ENCODE assay signal across 24 cellular contexts in genomic region chr10:44817961-44818649, GRCh38.
"Had no signal": no experiment of that assay in that cellular context is flagged by ENCODE, and none has a peak within 500 bp of the region (broad histone marks: within the 10 kb centered on the region; RNA-seq: fewer than 3 reads in every experiment).

No MANE protein-coding gene starts in this region.

- DNase-seq: activated CD4-positive, alpha-beta T cell treated with anti-CD3 and anti-CD28 coated beads, Interleukin-2, amount 50 U/mL, for 1 hour; activated CD4-positive, CD25-positive, alpha-beta regulatory T cell treated with anti-CD3 and anti-CD28 coated beads, Interleukin-2, amount 50 U/mL, for 72 hours; activated CD8-positive, alpha-beta memory T cell treated with anti-CD3 and anti-CD28 coated beads, Interleukin-2, amount 50 U/mL, for 4 hours; activated effector memory CD4-positive, alpha-beta T cell treated with anti-CD3 and anti-CD28 coated beads, Interleukin-2, amount 50 U/mL, for 16 hours; activated T-cell treated with anti-CD3 and anti-CD28 coated beads, Interleukin-2, amount 50 U/mL, for 48 hours; dermis blood vessel endothelial cell; effector memory CD4-positive, alpha-beta T cell; esophagus squamous epithelium; hippocampal formation; left colon; midbrain; naive B cell; sigmoid colon; stimulated activated CD4-positive, alpha-beta T cell treated with anti-CD3 and anti-CD28 coated beads, Interleukin-12 subunit alpha, Interleukin-12 subunit beta, amount 100 ng/mL, for 4 hours; stimulated activated CD4-positive, alpha-beta T cell treated with anti-CD3 and anti-CD28 coated beads, Interleukin-2, amount 100 ng/mL, for 24 hours; stimulated activated naive CD4-positive, alpha-beta T cell treated with Interleukin-2 at 50 U/mL for 16 hours; T-helper 17 cell; tibial artery had no signal

- H3K27ac Mint-ChIP-seq: activated naive CD4-positive, alpha-beta T cell treated with anti-CD3 and anti-CD28 coated beads, Interleukin-2, amount 50 U/mL, for 24 hours; naive B cell; neural progenitor cell; T-helper 17 cell had no signal

- H3K36me3 ChIP-seq: ascending aorta, breast epithelium, esophagus squamous epithelium, neural progenitor cell, sigmoid colon, tibial artery had no signal

- H3K4me1 ChIP-seq: ascending aorta, breast epithelium, esophagus squamous epithelium, tibial artery had no signal

- H3K9me3 ChIP-seq: ascending aorta, breast epithelium, esophagus squamous epithelium, sigmoid colon, tibial artery had no signal

- H3K36me3 Mint-ChIP-seq: activated naive CD4-positive, alpha-beta T cell treated with anti-CD3 and anti-CD28 coated beads, Interleukin-2, amount 50 U/mL, for 24 hours; naive B cell; neural progenitor cell had no signal

- ATAC-seq: left colon, T-helper 17 cell had no signal

- H3K9me3 Mint-ChIP-seq: activated naive CD4-positive, alpha-beta T cell treated with anti-CD3 and anti-CD28 coated beads, Interleukin-2, amount 50 U/mL, for 24 hours; neural progenitor cell had no signal

- H3K4me3 Mint-ChIP-seq: activated naive CD4-positive, alpha-beta T cell treated with anti-CD3 and anti-CD28 coated beads, Interleukin-2, amount 50 U/mL, for 24 hours; naive B cell; neural progenitor cell; T-helper 17 cell had no signal

- H3K4me3 ChIP-seq: ascending aorta, breast epithelium, esophagus squamous epithelium, lung, neural progenitor cell, sigmoid colon, tibial artery had no signal

- H3K27ac ChIP-seq: ascending aorta, esophagus squamous epithelium, neural progenitor cell, sigmoid colon, tibial artery, VCaP had no signal

- H3K4me1 Mint-ChIP-seq: activated naive CD4-positive, alpha-beta T cell treated with anti-CD3 and anti-CD28 coated beads, Interleukin-2, amount 50 U/mL, for 24 hours; naive B cell; T-helper 17 cell had no signal

- H3K27me3 ChIP-seq: ascending aorta, breast epithelium, esophagus squamous epithelium, neural progenitor cell, sigmoid colon, tibial artery had no signal
